Comparison of ENCODE assay signal across 10 cellular contexts in the genomic region with DNA sequence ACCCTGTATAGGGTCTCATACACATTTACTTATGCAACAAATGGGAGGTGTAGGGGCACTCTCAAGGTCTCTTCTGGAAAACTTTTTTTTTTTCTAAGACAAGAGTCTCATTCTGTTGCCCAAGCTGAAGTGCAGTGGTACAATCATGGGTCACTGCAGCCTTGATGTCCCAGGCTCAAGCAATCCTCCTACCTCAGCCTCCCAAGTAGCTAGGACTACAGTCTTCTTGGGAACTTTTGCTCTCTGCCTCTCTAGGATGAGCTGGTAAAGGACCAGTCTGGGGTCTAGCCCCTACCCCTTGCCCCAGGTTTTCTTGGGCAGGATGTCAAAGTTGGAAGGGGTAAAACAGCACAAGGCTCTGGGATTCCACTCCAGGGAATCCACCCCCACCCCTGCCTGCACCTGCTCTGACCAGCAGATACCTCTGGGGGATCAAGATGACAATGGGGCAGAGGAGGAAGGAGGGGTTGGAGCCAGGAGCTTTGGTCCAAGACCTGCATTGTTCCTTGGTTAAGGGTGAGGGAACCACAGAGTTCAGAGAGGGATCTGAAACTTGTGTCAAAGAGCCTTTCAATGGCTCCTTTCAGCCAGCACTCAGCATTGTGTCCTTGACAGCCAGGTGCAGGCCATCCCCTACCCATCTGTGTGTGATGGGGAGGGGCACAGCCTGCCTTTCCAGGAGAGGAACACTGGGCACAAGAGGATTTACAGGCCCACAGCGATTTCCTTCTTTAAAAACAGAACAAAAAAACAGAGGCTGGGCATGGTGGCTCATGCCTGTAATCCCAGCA. TPM values are rescaled to one million over a fixed set of nuclear protein-coding genes. Genes with fewer than 3 reads are reported as not detected.
A peak's percentile ranks its signal among the peaks of the same experiment; 100 is the strongest.
DNase-seq lines count a peak whose midpoint lies in the region; ATAC-seq and TF ChIP-seq lines count a peak whose summit lies in the region.
"Had no signal": no experiment of that assay in that cellular context is flagged by ENCODE, and none has a peak within 500 bp of the region (broad histone marks: within the 10 kb centered on the region; RNA-seq: fewer than 3 reads in every experiment).

No MANE protein-coding gene starts in this region.

- H3K4me1 ChIP-seq in GM23338 (ENCODE audit: insufficient read depth) = peaks cover 73% of the 10 kb centered on the region

- peaks cover 21% of the 10 kb centered on the region for H4K20me1 ChIP-seq in GM23338 (replicated peaks; ENCODE audit: insufficient read depth)

- H3K4me1 Mint-ChIP-seq in CD4-positive, alpha-beta T cell (ENCODE audit: low read depth) = peaks cover 91% of the 10 kb centered on the region
- H3K4me1 Mint-ChIP-seq in GM23338 (peaks cover 75% of the 10 kb centered on the region), nephron (peaks cover 78% of the 10 kb centered on the region)
- peaks cover 45% of the 10 kb centered on the region for H3K4me1 Mint-ChIP-seq in activated T-helper 17 cell treated with anti-CD3 and anti-CD28 coated beads, Interleukin-2, amount 50 U/mL, for 72 hours

- no peak for TF ChIP-seq CTCF in CD4-positive, alpha-beta T cell (IDR thresholded peaks at IDR 0.05)
- TF ChIP-seq CTCF in GM23338 (conservative IDR thresholded peaks at IDR 0.05; ENCODE audit: low read depth in 2 of 2) (no peak), nephron (IDR thresholded peaks at IDR 0.05; ENCODE audit: unreplicated experiment in 3 of 3) (no peak)

- H3K4me2 ChIP-seq in GM23338 = peak overlapping the region; percentile 65; the same call in 1 of the 2 replicates

- peak overlapping the region; percentile 49 for H3K4me3 Mint-ChIP-seq in CD4-positive, alpha-beta T cell
- peak overlapping the region; percentile 29; the same call in 1 of the 3 replicates for H3K4me3 Mint-ChIP-seq in GM23338
- peak overlapping the region; percentile 25 for H3K4me3 Mint-ChIP-seq in activated T-helper 17 cell treated with anti-CD3 and anti-CD28 coated beads, Interleukin-2, amount 50 U/mL, for 72 hours
- peak overlapping the region in 1 of 3 experiments; percentile 23 for H3K4me3 Mint-ChIP-seq in nephron

- CTCF ChIA-PET in CD4-positive, alpha-beta T cell (lab: Charles Lee) = interaction anchor here (0.9 to 2.3 kb wide), 4 partner anchors 8 to 71 kb away, joined by 3 to 7 read pairs (median 4); no protein-coding TSS in a partner anchor

- H3K9me2 ChIP-seq in GM23338 (ENCODE audit: insufficient read depth) = no peaks in the 10 kb centered on the region

- H3K36me3 ChIP-seq in GM23338 (ENCODE audit: insufficient read depth) = no peaks in the 10 kb centered on the region

- H3K9me3 Mint-ChIP-seq in CD4-positive, alpha-beta T cell = no peaks in the 10 kb centered on the region
- no peaks in the 10 kb centered on the region for H3K9me3 Mint-ChIP-seq in GM23338
- no peaks in the 10 kb centered on the region for H3K9me3 Mint-ChIP-seq in activated T-helper 17 cell treated with anti-CD3 and anti-CD28 coated beads, Interleukin-2, amount 50 U/mL, for 72 hours
- H3K9me3 Mint-ChIP-seq in nephron = no peaks in the 10 kb centered on the region

- peak overlapping the region; percentile 92 for H3K27ac Mint-ChIP-seq in CD4-positive, alpha-beta T cell
- no peak overlapping the region for H3K27ac Mint-ChIP-seq in GM23338
- peak overlapping the region; percentile 56 for H3K27ac Mint-ChIP-seq in activated T-helper 17 cell treated with anti-CD3 and anti-CD28 coated beads, Interleukin-2, amount 50 U/mL, for 72 hours
- H3K27ac Mint-ChIP-seq in nephron = peak overlapping the region; percentile 91 to 97 (median 95)

- no peaks in the 10 kb centered on the region for H3K27me3 ChIP-seq in CD4-positive, alpha-beta T cell (ENCODE audit: control insufficient read depth, insufficient read depth, low read length)
- H3K27me3 ChIP-seq in GM23338 (ENCODE audit: insufficient read depth) = no peaks in the 10 kb centered on the region

- ATAC-seq in CD4-positive, alpha-beta T cell (ENCODE audit: poor library complexity) = no peak
- ATAC-seq in GM23338 = peak; percentile 9
- ATAC-seq in activated T-helper 17 cell treated with anti-CD3 and anti-CD28 coated beads, Interleukin-2, amount 50 U/mL, for 72 hours (replicated peaks) = no peak
- ATAC-seq in HG03039 (IDR thresholded peaks at IDR 0.05; ENCODE audit: unreplicated experiment) = no peak
- ATAC-seq: left colon had no signal

- no peaks in the 10 kb centered on the region for H3K27me3 Mint-ChIP-seq in CD4-positive, alpha-beta T cell
- H3K27me3 Mint-ChIP-seq in GM23338 (ENCODE audit: insufficient read depth, low read depth, poor library complexity) (peaks cover 13% of the 10 kb centered on the region), nephron (ENCODE audit: low read depth) (no peaks in the 10 kb centered on the region)
- H3K27me3 Mint-ChIP-seq in activated T-helper 17 cell treated with anti-CD3 and anti-CD28 coated beads, Interleukin-2, amount 50 U/mL, for 72 hours = no peaks in the 10 kb centered on the region

- POLR2A ChIA-PET in CD4-positive, alpha-beta T cell (lab: Charles Lee) = interaction anchor here (1.0 to 4.6 kb wide), 4 partner anchors 9 to 63 kb away, joined by 3 to 47 read pairs (median 7); partner anchors contain the start of gene AVIL

- H3K79me2 ChIP-seq in GM23338 (replicated peaks; ENCODE audit: insufficient read depth) = peaks cover 97% of the 10 kb centered on the region

- H3K9me3 ChIP-seq in CD4-positive, alpha-beta T cell (ENCODE audit: control insufficient read depth, low read length) = no peaks in the 10 kb centered on the region

- intact Hi-C loops in CD4-positive, alpha-beta T cell (cut with DNase I, micrococcal nuclease) = loop anchor here in 1 of 2 experiments (5.0 kb wide), 1 partner anchor 77 kb away; the partner anchor contains the start of gene MARCHF9

- no peak overlapping the region for H2AFZ ChIP-seq in GM23338

- H3K4me3 ChIP-seq in GM23338 = no peak overlapping the region

- H3K27ac ChIP-seq in CD4-positive, alpha-beta T cell (ENCODE audit: low read depth, low read length) = peak overlapping the region; percentile 46
- peak overlapping the region; percentile 48; the same call in 1 of the 2 replicates for H3K27ac ChIP-seq in GM23338 (ENCODE audit: low read depth)

- DNase-seq in CD4-positive, alpha-beta T cell = no peak
- DNase-seq in GM23338 (ENCODE audit: low spot score) (peak; percentile 35), activated gamma-delta T cell treated with Interleukin-2 at 50 U/mL for 16 hours (no peak), dedifferentiated amniotic fluid mesenchymal stem cell (ENCODE audit: extremely low spot score) (no peak), 8988T (no peak)
- DNase-seq: left colon; stimulated activated CD4-positive, alpha-beta T cell treated with anti-CD3 and anti-CD28 coated beads, Interleukin-15, amount 100 ng/mL, for 24 hours had no signal

- peaks cover 14% of the 10 kb centered on the region for H3K36me3 Mint-ChIP-seq in CD4-positive, alpha-beta T cell (ENCODE audit: low read depth)
- peaks cover 4% of the 10 kb centered on the region; the same call in 2 of the 3 replicates for H3K36me3 Mint-ChIP-seq in GM23338 (ENCODE audit: low read depth)
- H3K36me3 Mint-ChIP-seq in activated T-helper 17 cell treated with anti-CD3 and anti-CD28 coated beads, Interleukin-2, amount 50 U/mL, for 72 hours (ENCODE audit: low read depth) = peaks cover 14% of the 10 kb centered on the region
- H3K36me3 Mint-ChIP-seq in nephron (ENCODE audit: low read depth) = peaks cover 12% of the 10 kb centered on the region

- H3F3A ChIP-seq in GM23338 (replicated peaks; ENCODE audit: low read depth) = peaks cover 17% of the 10 kb centered on the region

TF ChIP-seq in GM23338, 12 proteins besides CTCF, POLR2A, EP300 and RAD21 (continues in another document):
- TF ChIP-seq ETS1 (IDR thresholded peaks at IDR 0.05) (no peak), POLR2AphosphoS5 (IDR thresholded peaks at IDR 0.05; ENCODE audit: low read depth) (no peak), STAT1 (IDR thresholded peaks at IDR 0.05; ENCODE audit: unreplicated experiment) (no peak)

RNA-seq across cellular contexts. Expression of gene CTDSP2, which starts 12.2 kb away (rescaled TPM):
- 10 to 100 TPM; 86.2 to 86.4 TPM for total RNA-seq in CD4-positive, alpha-beta T cell
- 66.3 and 81.9 TPM in 2 replicates for total RNA-seq in GM23338 (2014; rRNA removed; shearing (Covaris generic))
- polyA plus RNA-seq in GM23338 (2016; fragmentation: Nextera tagmentation; extraction: Ambion mirVana) = 20.8 and 22.8 TPM in 2 replicates
- 100 to 1,000 TPM in 1 of 2 donors, 10 to 100 TPM in 1; 68.5 to 113 TPM for total RNA-seq in activated T-helper 17 cell treated with anti-CD3 and anti-CD28 coated beads, Interleukin-2, amount 50 U/mL, for 72 hours

RNA-seq across cellular contexts. Expression of gene AVIL, which starts 15.7 kb away (rescaled TPM):
- total RNA-seq in CD4-positive, alpha-beta T cell = 1 to 10 TPM in 1 of 2 experiments, under 1 TPM in 1; 0.60 to 1.2 TPM
- 0.12 and 0.17 TPM in 2 replicates for total RNA-seq in GM23338 (2014; rRNA removed; shearing (Covaris generic))
- polyA plus RNA-seq in GM23338 (2016; fragmentation: Nextera tagmentation; extraction: Ambion mirVana) = 0.59 and 1.3 TPM in 2 replicates
- total RNA-seq in activated T-helper 17 cell treated with anti-CD3 and anti-CD28 coated beads, Interleukin-2, amount 50 U/mL, for 72 hours = 1 to 10 TPM; 1.9 to 2.7 TPM

RNA-seq across cellular contexts. Expression of gene TSFM, which starts 51.7 kb away (rescaled TPM):
- total RNA-seq in CD4-positive, alpha-beta T cell = 10 to 100 TPM; 25.8 to 26.9 TPM
- 29.5 and 30.9 TPM in 2 replicates for total RNA-seq in GM23338 (2014; rRNA removed; shearing (Covaris generic))
- 41.7 and 43.1 TPM in 2 replicates for polyA plus RNA-seq in GM23338 (2016; fragmentation: Nextera tagmentation; extraction: Ambion mirVana)
- 10 to 100 TPM; 30.7 to 63.8 TPM for total RNA-seq in activated T-helper 17 cell treated with anti-CD3 and anti-CD28 coated beads, Interleukin-2, amount 50 U/mL, for 72 hours
